ENCODE assay signal across 1 cellular context in the genomic region with DNA sequence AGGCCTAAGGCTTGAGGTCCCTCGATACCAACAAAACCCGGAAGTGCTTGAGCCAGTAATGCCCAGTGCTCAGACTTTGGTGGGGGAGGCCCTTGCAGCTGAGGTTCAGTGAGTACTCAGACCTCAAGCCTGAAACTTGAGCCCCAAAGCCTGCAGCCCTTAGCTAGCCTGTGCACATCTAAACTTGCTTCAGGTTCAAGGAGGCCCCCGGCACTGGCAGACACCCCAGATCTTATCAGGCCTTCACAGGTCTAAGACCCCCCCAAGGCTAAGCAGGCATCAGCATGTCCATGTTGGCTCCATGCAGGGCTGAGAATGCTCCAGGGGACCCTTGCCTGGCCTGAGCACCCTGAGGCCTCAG.
TF ChIP-seq lines count a peak whose summit lies in the region.

No MANE protein-coding gene starts in this region.

TF ChIP-seq in H1, 55 proteins besides CTCF, POLR2A, EP300 and RAD21:
- TF ChIP-seq JUND (IDR thresholded peaks at IDR 0.05; ENCODE audit: low read length), result no peak
- TF ChIP-seq GABPA (IDR thresholded peaks at IDR 0.05; ENCODE audit: borderline replicate concordance, insufficient read depth, low read length), result no peak
- TF ChIP-seq POU5F1 (IDR thresholded peaks at IDR 0.05; ENCODE audit: low read depth, low read length), result no peak
- TF ChIP-seq, protein P1, sequence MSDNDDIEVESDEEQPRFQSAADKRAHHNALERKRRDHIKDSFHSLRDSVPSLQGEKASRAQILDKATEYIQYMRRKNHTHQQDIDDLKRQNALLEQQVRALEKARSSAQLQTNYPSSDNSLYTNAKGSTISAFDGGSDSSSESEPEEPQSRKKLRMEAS (IDR thresholded peaks at IDR 0.05), result no peak
- no peak for TF ChIP-seq BCL11A (IDR thresholded peaks at IDR 0.05; ENCODE audit: low read depth in 2 of 2, low read length in 2 of 2)
- no peak for TF ChIP-seq HDAC2 (IDR thresholded peaks at IDR 0.05; ENCODE audit: borderline replicate concordance in 1 of 2, low read depth in 2 of 2, low read length in 2 of 2)
- TF ChIP-seq CHD7 (IDR thresholded peaks at IDR 0.05; ENCODE audit: insufficient replicate concordance, low read length), result no peak
- TF ChIP-seq BACH1 (IDR thresholded peaks at IDR 0.05; ENCODE audit: low read length), result no peak
- no peak for TF ChIP-seq CREB1 (IDR thresholded peaks at IDR 0.05)
- no peak for TF ChIP-seq KDM1A (IDR thresholded peaks at IDR 0.05; ENCODE audit: borderline replicate concordance, low read length)
- no peak for TF ChIP-seq NRF1 (IDR thresholded peaks at IDR 0.05; ENCODE audit: low read depth, low read length)
- TF ChIP-seq SIX5 (IDR thresholded peaks at IDR 0.05; ENCODE audit: low read depth, low read length), result no peak
- TF ChIP-seq TEAD4 (IDR thresholded peaks at IDR 0.05; ENCODE audit: low read depth, low read length), result no peak
- no peak for TF ChIP-seq TAF7 (optimal IDR thresholded peaks at IDR 0.05; ENCODE audit: borderline replicate concordance, low read depth, low read length)
- no peak for TF ChIP-seq TBP (IDR thresholded peaks at IDR 0.05; ENCODE audit: low read depth, low read length)
- TF ChIP-seq SP1 (IDR thresholded peaks at IDR 0.05; ENCODE audit: low read depth, low read length), result no peak
- TF ChIP-seq, protein P2, sequence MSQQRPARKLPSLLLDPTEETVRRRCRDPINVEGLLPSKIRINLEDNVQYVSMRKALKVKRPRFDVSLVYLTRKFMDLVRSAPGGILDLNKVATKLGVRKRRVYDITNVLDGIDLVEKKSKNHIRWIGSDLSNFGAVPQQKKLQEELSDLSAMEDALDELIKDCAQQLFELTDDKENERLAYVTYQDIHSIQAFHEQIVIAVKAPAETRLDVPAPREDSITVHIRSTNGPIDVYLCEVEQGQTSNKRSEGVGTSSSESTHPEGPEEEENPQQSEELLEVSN (IDR thresholded peaks at IDR 0.05), result no peak
